ENCODE assay signal across 13 cellular contexts in genomic region chr1:41623736-41624135, GRCh38.
DNase-seq lines count a peak whose midpoint lies in the region; ATAC-seq and TF ChIP-seq lines count a peak whose summit lies in the region.
"Had no signal": no experiment of that assay in that cellular context is flagged by ENCODE, and none has a peak within 500 bp of the region (broad histone marks: within the 10 kb centered on the region; RNA-seq: fewer than 3 reads in every experiment).

No MANE protein-coding gene starts in this region.

- peaks cover 18% of the 10 kb centered on the region for H3K4me1 ChIP-seq in Caco-2
- peaks cover 10 to 18% of the 10 kb centered on the region in 2 donors for H3K4me1 ChIP-seq in left lung

- H3K9me3 Mint-ChIP-seq in Caco-2 (ENCODE audit: unreplicated experiment) (no peaks in the 10 kb centered on the region), glutamatergic neuron (ENCODE audit: unreplicated experiment) (peaks cover 4% of the 10 kb centered on the region)

- no TSS peak for BruUV-seq in Caco-2 (replicated peaks; lab: Mats Ljungman, UMichigan)

- H3K9me3 ChIP-seq in Caco-2 = no peaks in the 10 kb centered on the region
- no peaks in the 10 kb centered on the region for H3K9me3 ChIP-seq in left lung
- H3K9me3 ChIP-seq: neutrophil had no signal

- no peak for TF ChIP-seq CTCF in Caco-2 (IDR thresholded peaks at IDR 0.05; ENCODE audit: insufficient read depth in 1 of 2, low read depth in 1 of 2, low read length in 1 of 2, severe bottlenecking in 1 of 2, unreplicated experiment in 1 of 2)
- TF ChIP-seq CTCF in left lung (IDR thresholded peaks at IDR 0.05) = no peak
- no peak for TF ChIP-seq CTCF in glutamatergic neuron (IDR thresholded peaks at IDR 0.05; ENCODE audit: partially characterized antibody, unreplicated experiment)
- no peak for TF ChIP-seq CTCF in RWPE1 (conservative IDR thresholded peaks at IDR 0.05; ENCODE audit: low read depth)

- no peak overlapping the region for H3K27ac ChIP-seq in left lung
- no peak overlapping the region for H3K27ac ChIP-seq in RWPE1
- H3K27ac ChIP-seq: neutrophil had no signal

- H3K4me3 Mint-ChIP-seq in Caco-2 (ENCODE audit: unreplicated experiment) (peak overlapping the region; percentile 53), glutamatergic neuron (ENCODE audit: unreplicated experiment) (no peak overlapping the region)

- POLR2A ChIA-PET in Caco-2 (lab: Charles Lee) (no interaction called here), RWPE1 (lab: Yijun Ruan, JAX; ENCODE audit: low non-redundant PET) (no interaction called here)

- H3K4me3 ChIP-seq in Caco-2 (ENCODE audit: low read depth, low read length) (no peak overlapping the region), left lung (no peak overlapping the region)

- peak overlapping the region; percentile 80 for H3K27ac Mint-ChIP-seq in Caco-2 (ENCODE audit: unreplicated experiment)
- H3K27ac Mint-ChIP-seq in glutamatergic neuron (ENCODE audit: unreplicated experiment) = no peak overlapping the region

- DNase-seq in Caco-2 (peak; percentile 32 to 53), NCI-H69 (lab: John Stamatoyannopoulos, UW) (peak; percentile 45), left lung (no peak), glutamatergic neuron (no peak), RWPE1 (ENCODE audit: low spot score) (no peak)
- DNase-seq: activated effector memory CD4-positive, alpha-beta T cell treated with Interleukin-2 at 50 U/mL for 16 hours; central memory CD4-positive, alpha-beta T cell; GOT3; left cardiac atrium had no signal

- H3K27me3 Mint-ChIP-seq in Caco-2 (ENCODE audit: insufficient read depth, unreplicated experiment) = no peaks in the 10 kb centered on the region
- H3K27me3 Mint-ChIP-seq in glutamatergic neuron (ENCODE audit: unreplicated experiment) = peaks cover 9% of the 10 kb centered on the region

- H3K36me3 ChIP-seq in Caco-2 (ENCODE audit: control insufficient read depth, insufficient read depth, low read length) (no peaks in the 10 kb centered on the region), left lung (peaks cover 0 to 14% of the 10 kb centered on the region in 2 donors)
- H3K36me3 ChIP-seq: neutrophil had no signal

- H3K4me1 Mint-ChIP-seq in Caco-2 (ENCODE audit: low read depth, unreplicated experiment) (peaks cover 18% of the 10 kb centered on the region), glutamatergic neuron (ENCODE audit: low read depth, unreplicated experiment) (peaks cover 40% of the 10 kb centered on the region)

- CTCF ChIA-PET in Caco-2 (lab: Charles Lee) = no interaction called here
- CTCF ChIA-PET in RWPE1 (lab: Yijun Ruan, JAX) = no interaction called here

- H3K27me3 ChIP-seq in Caco-2 (replicated peaks; ENCODE audit: control insufficient read depth, insufficient read depth, low read length) (no peaks in the 10 kb centered on the region), left lung (no peaks in the 10 kb centered on the region)
- H3K27me3 ChIP-seq: neutrophil had no signal

- H3K36me3 Mint-ChIP-seq in Caco-2 (ENCODE audit: insufficient read depth, unreplicated experiment) = no peaks in the 10 kb centered on the region
- H3K36me3 Mint-ChIP-seq in glutamatergic neuron (ENCODE audit: unreplicated experiment) = no peaks in the 10 kb centered on the region

- ATAC-seq in GM19455 (IDR thresholded peaks at IDR 0.05; ENCODE audit: unreplicated experiment) = peak; percentile 33
- ATAC-seq in left lung = peak; percentile 50
- ATAC-seq in GM18502 (IDR thresholded peaks at IDR 0.05; ENCODE audit: poor library complexity, unreplicated experiment) = no peak
- ATAC-seq in GM18870 (IDR thresholded peaks at IDR 0.05; ENCODE audit: unreplicated experiment) = no peak
- ATAC-seq: left cardiac atrium had no signal

- intact Hi-C loops in Caco-2 (cut with micrococcal nuclease; ENCODE audit: unreplicated experiment) (no loop called here), left lung (cut with DNase I) (no loop called here)

Comparison
In these comparisons a context has a peak if more than half of its experiments do, and no peak if none do; other contexts are left out.
1. DNase-seq: peak in Caco-2 (2 of 2) and NCI-H69 (single experiment); none in left lung (0 of 2), glutamatergic neuron (single experiment) and RWPE1 (single experiment).
2. ATAC-seq: peak in GM19455 (single experiment) and left lung (single experiment); none in GM18502 (single experiment) and GM18870 (single experiment).